1 cellular context compared by ENCODE assay signal in the genomic region with DNA sequence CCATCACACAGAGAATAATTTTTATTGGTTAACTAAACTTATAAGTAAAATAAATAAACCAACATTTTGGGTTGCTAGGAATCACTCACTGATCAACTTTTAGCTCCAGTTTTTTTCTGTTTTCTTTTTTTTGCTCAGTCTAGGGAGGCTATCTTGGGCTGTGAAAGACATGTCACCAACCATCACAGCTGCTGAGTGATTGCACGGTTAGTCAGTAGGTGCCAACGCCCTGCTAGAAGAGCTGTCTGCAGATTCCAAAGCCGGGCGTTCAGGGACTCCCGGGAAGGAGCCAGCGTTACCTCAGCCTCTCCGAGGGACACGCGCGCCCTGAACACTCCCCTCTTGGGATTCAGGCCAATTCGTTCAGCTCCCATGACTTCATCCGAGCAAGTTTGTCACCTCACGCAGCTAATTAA.
TF ChIP-seq lines count a peak whose summit lies in the region.

No MANE protein-coding gene starts in this region.

TF ChIP-seq in GM23338, 12 proteins besides CTCF, POLR2A, EP300 and RAD21 (continued from another document):
- TF ChIP-seq, protein P1, sequence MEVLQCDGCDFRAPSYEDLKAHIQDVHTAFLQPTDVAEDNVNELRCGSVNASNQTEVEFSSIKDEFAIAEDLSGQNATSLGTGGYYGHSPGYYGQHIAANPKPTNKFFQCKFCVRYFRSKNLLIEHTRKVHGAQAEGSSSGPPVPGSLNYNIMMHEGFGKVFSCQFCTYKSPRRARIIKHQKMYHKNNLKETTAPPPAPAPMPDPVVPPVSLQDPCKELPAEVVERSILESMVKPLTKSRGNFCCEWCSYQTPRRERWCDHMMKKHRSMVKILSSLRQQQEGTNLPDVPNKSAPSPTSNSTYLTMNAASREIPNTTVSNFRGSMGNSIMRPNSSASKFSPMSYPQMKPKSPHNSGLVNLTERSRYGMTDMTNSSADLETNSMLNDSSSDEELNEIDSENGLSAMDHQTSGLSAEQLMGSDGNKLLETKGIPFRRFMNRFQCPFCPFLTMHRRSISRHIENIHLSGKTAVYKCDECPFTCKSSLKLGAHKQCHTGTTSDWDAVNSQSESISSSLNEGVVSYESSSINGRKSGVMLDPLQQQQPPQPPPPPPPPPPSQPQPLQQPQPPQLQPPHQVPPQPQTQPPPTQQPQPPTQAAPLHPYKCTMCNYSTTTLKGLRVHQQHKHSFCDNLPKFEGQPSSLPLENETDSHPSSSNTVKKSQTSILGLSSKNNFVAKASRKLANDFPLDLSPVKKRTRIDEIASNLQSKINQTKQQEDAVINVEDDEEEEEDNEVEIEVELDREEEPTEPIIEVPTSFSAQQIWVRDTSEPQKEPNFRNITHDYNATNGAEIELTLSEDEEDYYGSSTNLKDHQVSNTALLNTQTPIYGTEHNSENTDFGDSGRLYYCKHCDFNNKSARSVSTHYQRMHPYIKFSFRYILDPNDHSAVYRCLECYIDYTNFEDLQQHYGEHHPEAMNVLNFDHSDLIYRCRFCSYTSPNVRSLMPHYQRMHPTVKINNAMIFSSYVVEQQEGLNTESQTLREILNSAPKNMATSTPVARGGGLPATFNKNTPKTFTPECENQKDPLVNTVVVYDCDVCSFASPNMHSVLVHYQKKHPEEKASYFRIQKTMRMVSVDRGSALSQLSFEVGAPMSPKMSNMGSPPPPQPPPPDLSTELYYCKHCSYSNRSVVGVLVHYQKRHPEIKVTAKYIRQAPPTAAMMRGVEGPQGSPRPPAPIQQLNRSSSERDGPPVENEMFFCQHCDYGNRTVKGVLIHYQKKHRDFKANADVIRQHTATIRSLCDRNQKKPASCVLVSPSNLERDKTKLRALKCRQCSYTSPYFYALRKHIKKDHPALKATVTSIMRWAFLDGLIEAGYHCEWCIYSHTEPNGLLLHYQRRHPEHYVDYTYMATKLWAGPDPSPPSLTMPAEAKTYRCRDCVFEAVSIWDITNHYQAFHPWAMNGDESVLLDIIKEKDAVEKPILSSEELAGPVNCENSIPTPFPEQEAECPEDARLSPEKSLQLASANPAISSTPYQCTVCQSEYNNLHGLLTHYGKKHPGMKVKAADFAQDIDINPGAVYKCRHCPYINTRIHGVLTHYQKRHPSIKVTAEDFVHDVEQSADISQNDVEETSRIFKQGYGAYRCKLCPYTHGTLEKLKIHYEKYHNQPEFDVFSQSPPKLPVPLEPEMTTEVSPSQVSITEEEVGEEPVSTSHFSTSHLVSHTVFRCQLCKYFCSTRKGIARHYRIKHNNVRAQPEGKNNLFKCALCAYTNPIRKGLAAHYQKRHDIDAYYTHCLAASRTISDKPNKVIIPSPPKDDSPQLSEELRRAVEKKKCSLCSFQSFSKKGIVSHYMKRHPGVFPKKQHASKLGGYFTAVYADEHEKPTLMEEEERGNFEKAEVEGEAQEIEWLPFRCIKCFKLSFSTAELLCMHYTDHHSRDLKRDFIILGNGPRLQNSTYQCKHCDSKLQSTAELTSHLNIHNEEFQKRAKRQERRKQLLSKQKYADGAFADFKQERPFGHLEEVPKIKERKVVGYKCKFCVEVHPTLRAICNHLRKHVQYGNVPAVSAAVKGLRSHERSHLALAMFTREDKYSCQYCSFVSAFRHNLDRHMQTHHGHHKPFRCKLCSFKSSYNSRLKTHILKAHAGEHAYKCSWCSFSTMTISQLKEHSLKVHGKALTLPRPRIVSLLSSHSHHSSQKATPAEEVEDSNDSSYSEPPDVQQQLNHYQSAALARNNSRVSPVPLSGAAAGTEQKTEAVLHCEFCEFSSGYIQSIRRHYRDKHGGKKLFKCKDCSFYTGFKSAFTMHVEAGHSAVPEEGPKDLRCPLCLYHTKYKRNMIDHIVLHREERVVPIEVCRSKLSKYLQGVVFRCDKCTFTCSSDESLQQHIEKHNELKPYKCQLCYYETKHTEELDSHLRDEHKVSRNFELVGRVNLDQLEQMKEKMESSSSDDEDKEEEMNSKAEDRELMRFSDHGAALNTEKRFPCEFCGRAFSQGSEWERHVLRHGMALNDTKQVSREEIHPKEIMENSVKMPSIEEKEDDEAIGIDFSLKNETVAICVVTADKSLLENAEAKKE (CRISPR knock-in tag; IDR thresholded peaks at IDR 0.05): no peak
- TF ChIP-seq, protein P2, sequence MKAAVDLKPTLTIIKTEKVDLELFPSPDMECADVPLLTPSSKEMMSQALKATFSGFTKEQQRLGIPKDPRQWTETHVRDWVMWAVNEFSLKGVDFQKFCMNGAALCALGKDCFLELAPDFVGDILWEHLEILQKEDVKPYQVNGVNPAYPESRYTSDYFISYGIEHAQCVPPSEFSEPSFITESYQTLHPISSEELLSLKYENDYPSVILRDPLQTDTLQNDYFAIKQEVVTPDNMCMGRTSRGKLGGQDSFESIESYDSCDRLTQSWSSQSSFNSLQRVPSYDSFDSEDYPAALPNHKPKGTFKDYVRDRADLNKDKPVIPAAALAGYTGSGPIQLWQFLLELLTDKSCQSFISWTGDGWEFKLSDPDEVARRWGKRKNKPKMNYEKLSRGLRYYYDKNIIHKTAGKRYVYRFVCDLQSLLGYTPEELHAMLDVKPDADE (IDR thresholded peaks at IDR 0.05): no peak
- TF ChIP-seq EZH2 (IDR thresholded peaks at IDR 0.05; ENCODE audit: low read depth, unreplicated experiment) (no peak), REST (IDR thresholded peaks at IDR 0.05; ENCODE audit: unreplicated experiment) (no peak), CREB1 (CRISPR knock-in tag; IDR thresholded peaks at IDR 0.05; ENCODE audit: low read depth) (no peak), NANOG (IDR thresholded peaks at IDR 0.05; ENCODE audit: borderline replicate concordance) (no peak), STAT1 (IDR thresholded peaks at IDR 0.05; ENCODE audit: unreplicated experiment) (no peak)
TF ChIP-seq in GM23338: peak in this region for 0.
